ENCODE assay signal across 20 cellular contexts in the genomic region with DNA sequence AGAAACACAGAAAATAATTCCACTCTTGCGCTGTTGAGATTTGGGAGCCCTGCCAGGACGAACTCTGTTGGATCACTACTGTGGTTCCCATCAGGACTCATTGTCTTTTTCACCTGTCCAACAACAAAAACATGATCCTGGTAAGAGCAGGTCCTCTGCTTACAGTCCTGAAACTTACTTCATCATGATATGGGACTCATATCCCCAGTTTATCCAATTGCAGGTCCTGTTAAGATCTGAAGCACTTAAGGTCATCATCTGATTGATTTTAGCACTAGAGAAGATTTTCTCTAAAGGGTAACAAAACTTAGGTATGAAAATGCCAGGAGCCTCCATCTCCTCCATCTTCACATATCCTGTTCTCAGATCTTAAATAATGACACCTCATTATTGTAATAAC. TPM values are rescaled to one million over a fixed set of nuclear protein-coding genes. Genes with fewer than 3 reads are reported as not detected.
DNase-seq lines count a peak whose midpoint lies in the region; TF ChIP-seq lines count a peak whose summit lies in the region.
"Had no signal": no experiment of that assay in that cellular context is flagged by ENCODE, and none has a peak within 500 bp of the region (broad histone marks: within the 10 kb centered on the region; RNA-seq: fewer than 3 reads in every experiment).

A gene with protein sequence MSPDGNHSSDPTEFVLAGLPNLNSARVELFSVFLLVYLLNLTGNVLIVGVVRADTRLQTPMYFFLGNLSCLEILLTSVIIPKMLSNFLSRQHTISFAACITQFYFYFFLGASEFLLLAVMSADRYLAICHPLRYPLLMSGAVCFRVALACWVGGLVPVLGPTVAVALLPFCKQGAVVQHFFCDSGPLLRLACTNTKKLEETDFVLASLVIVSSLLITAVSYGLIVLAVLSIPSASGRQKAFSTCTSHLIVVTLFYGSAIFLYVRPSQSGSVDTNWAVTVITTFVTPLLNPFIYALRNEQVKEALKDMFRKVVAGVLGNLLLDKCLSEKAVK (minus strand): TSS at position 101 of the 400 bp plus-strand sequence. CDS start 0 bp downstream, at position 101.

- DNase-seq in Caco-2 = no peak
- no peak for DNase-seq in endodermal cell
- no peak for DNase-seq in testis
- DNase-seq in A673 (ENCODE audit: low spot score) = no peak
- DNase-seq in activated naive CD8-positive, alpha-beta T cell treated with anti-CD3 and anti-CD28 coated beads for 36 hours = no peak
- DNase-seq: ACHN; Calu3; CD4-positive, alpha-beta memory T cell; CD4-positive, CD25-positive, alpha-beta regulatory T cell; CD8-positive, alpha-beta memory T cell; COR-L47; DMS79 treated with DMSO at 0.1 percent for 48 hours; GF-D8 had no signal

- no peaks in the 10 kb centered on the region for H3K27me3 Mint-ChIP-seq in Caco-2 (ENCODE audit: insufficient read depth, unreplicated experiment)
- peaks cover 3% of the 10 kb centered on the region for H3K27me3 Mint-ChIP-seq in endodermal cell (ENCODE audit: insufficient read depth)
- H3K27me3 Mint-ChIP-seq in activated naive CD8-positive, alpha-beta T cell treated with anti-CD3 and anti-CD28 coated beads for 36 hours = peaks cover 34% of the 10 kb centered on the region

- CTCF ChIA-PET in Caco-2 (lab: Charles Lee) = no interaction called here
- CTCF ChIA-PET in A673 (lab: Charles Lee) = no interaction called here

- TF ChIP-seq POLR2A in testis (IDR thresholded peaks at IDR 0.05) = no peak

- no peak within 1 kb of the TSS for H3K4me3 ChIP-seq in Caco-2 (ENCODE audit: low read depth, low read length)
- peak within 1 kb of the TSS; percentile 75 for H3K4me3 ChIP-seq in endodermal cell (ENCODE audit: low read length)
- no peak within 1 kb of the TSS for H3K4me3 ChIP-seq in testis
- H3K4me3 ChIP-seq in A673 (ENCODE audit: low read depth, low read length, poor library complexity, severe bottlenecking) = no peak within 1 kb of the TSS
- H3K4me3 ChIP-seq: A549, BLaER1 had no signal

- H3K4me1 Mint-ChIP-seq in Caco-2 (ENCODE audit: low read depth, unreplicated experiment) (peaks cover 10% of the 10 kb centered on the region), endodermal cell (peaks cover 43% of the 10 kb centered on the region)
- no peaks in the 10 kb centered on the region for H3K4me1 Mint-ChIP-seq in activated naive CD8-positive, alpha-beta T cell treated with anti-CD3 and anti-CD28 coated beads for 36 hours
- H3K4me1 Mint-ChIP-seq: CD4-positive, alpha-beta memory T cell; CD4-positive, CD25-positive, alpha-beta regulatory T cell; CD8-positive, alpha-beta memory T cell had no signal

- H3K4me1 ChIP-seq in Caco-2 = 0 out of 2 replicates have a peak, but pooled peaks cover 4% of the 10 kb centered on the region
- H3K4me1 ChIP-seq in endodermal cell (ENCODE audit: control insufficient read depth, insufficient read depth, low read length) = peaks cover 18% of the 10 kb centered on the region
- peaks cover 12% of the 10 kb centered on the region for H3K4me1 ChIP-seq in testis
- no peaks in the 10 kb centered on the region for H3K4me1 ChIP-seq in A673 (ENCODE audit: insufficient read depth, low read length, poor library complexity, severe bottlenecking)
- H3K4me1 ChIP-seq: A549, BE2C, BLaER1 had no signal

- no peak within 1 kb of the TSS for H3K9ac ChIP-seq in endodermal cell (ENCODE audit: extremely low read depth, low read length, poor library complexity, severe bottlenecking)
- H3K9ac ChIP-seq: BLaER1 had no signal

- WGBS in endodermal cell (ENCODE audit: insufficient coverage in 1 of 2, insufficient read length in 1 of 2), 2 experiments = 89 to 100% methylated on average over 2 of the region's 2 CpGs
- WGBS in testis, 2 donors = 75 to 100% methylated on average over 1 to 2 of the region's 2 CpGs

- H3K27ac ChIP-seq in endodermal cell (ENCODE audit: low read depth, low read length) (no peak within 1 kb of the TSS), testis (peak within 1 kb of the TSS; percentile 50 to 59), A673 (ENCODE audit: low read depth, low read length, poor library complexity, severe bottlenecking) (no peak within 1 kb of the TSS)
- H3K27ac ChIP-seq: 22Rv1, A549, BLaER1 had no signal

- TF ChIP-seq CTCF in Caco-2 (IDR thresholded peaks at IDR 0.05; ENCODE audit: insufficient read depth in 1 of 2, low read depth in 1 of 2, low read length in 1 of 2, severe bottlenecking in 1 of 2, unreplicated experiment in 1 of 2) (no peak), endodermal cell (conservative IDR thresholded peaks at IDR 0.05) (no peak), testis (IDR thresholded peaks at IDR 0.05) (no peak), A673 (conservative IDR thresholded peaks at IDR 0.05; ENCODE audit: low read depth, low read length) (no peak)

- no peaks in the 10 kb centered on the region for H3K9me3 ChIP-seq in Caco-2
- H3K9me3 ChIP-seq in endodermal cell (ENCODE audit: control insufficient read depth, low read length) = no peaks in the 10 kb centered on the region
- no peaks in the 10 kb centered on the region for H3K9me3 ChIP-seq in testis
- H3K9me3 ChIP-seq in A673 (ENCODE audit: low read depth, low read length, poor library complexity, severe bottlenecking) = no peaks in the 10 kb centered on the region
- H3K9me3 ChIP-seq: A549, BE2C, BLaER1 had no signal

- no peak within 1 kb of the TSS for H3K4me3 Mint-ChIP-seq in Caco-2 (ENCODE audit: unreplicated experiment)
- peak within 1 kb of the TSS; percentile 3 for H3K4me3 Mint-ChIP-seq in endodermal cell
- H3K4me3 Mint-ChIP-seq in activated naive CD8-positive, alpha-beta T cell treated with anti-CD3 and anti-CD28 coated beads for 36 hours = no peak within 1 kb of the TSS
- H3K4me3 Mint-ChIP-seq: CD14-positive monocyte; CD4-positive, alpha-beta memory T cell; CD4-positive, CD25-positive, alpha-beta regulatory T cell; CD8-positive, alpha-beta memory T cell had no signal

- no peaks in the 10 kb centered on the region for H3K27me3 ChIP-seq in Caco-2 (replicated peaks; ENCODE audit: control insufficient read depth, insufficient read depth, low read length)
- no peaks in the 10 kb centered on the region for H3K27me3 ChIP-seq in endodermal cell (ENCODE audit: control insufficient read depth, insufficient read depth, low read length, poor library complexity, severe bottlenecking)
- no peaks in the 10 kb centered on the region for H3K27me3 ChIP-seq in testis
- H3K27me3 ChIP-seq in A673 (replicated peaks; ENCODE audit: insufficient read depth, low read depth, low read length, poor library complexity) = peaks cover 14% of the 10 kb centered on the region
- H3K27me3 ChIP-seq: BLaER1 had no signal

- H3K9me3 Mint-ChIP-seq in Caco-2 (ENCODE audit: unreplicated experiment) = no peaks in the 10 kb centered on the region
- no peaks in the 10 kb centered on the region for H3K9me3 Mint-ChIP-seq in endodermal cell
- no peaks in the 10 kb centered on the region for H3K9me3 Mint-ChIP-seq in activated naive CD8-positive, alpha-beta T cell treated with anti-CD3 and anti-CD28 coated beads for 36 hours
- H3K9me3 Mint-ChIP-seq: CD4-positive, CD25-positive, alpha-beta regulatory T cell; CD8-positive, alpha-beta memory T cell had no signal

- intact Hi-C loops in Caco-2 (cut with micrococcal nuclease; ENCODE audit: unreplicated experiment) = no loop called here
- intact Hi-C loops in testis (cut with DNase I; ENCODE audit: low total_unique reads) = no loop called here
- intact Hi-C loops in A673 (cut with micrococcal nuclease; ENCODE audit: unreplicated experiment) = no loop called here

- BruUV-seq in Caco-2 (replicated peaks; lab: Mats Ljungman, UMichigan) (no TSS peak), A673 (replicated peaks; lab: Mats Ljungman, UMichigan) (no TSS peak)

- H3K27ac Mint-ChIP-seq in Caco-2 (ENCODE audit: unreplicated experiment) = peak within 1 kb of the TSS; percentile 53
- peak within 1 kb of the TSS; percentile 82 for H3K27ac Mint-ChIP-seq in endodermal cell
- no peak within 1 kb of the TSS for H3K27ac Mint-ChIP-seq in activated naive CD8-positive, alpha-beta T cell treated with anti-CD3 and anti-CD28 coated beads for 36 hours
- H3K27ac Mint-ChIP-seq: CD4-positive, alpha-beta memory T cell; CD8-positive, alpha-beta memory T cell had no signal

- POLR2A ChIA-PET in Caco-2 (lab: Charles Lee) = no interaction called here
- POLR2A ChIA-PET in A673 (lab: Charles Lee; ENCODE audit: low non-redundant PET) = no interaction called here

- H3K36me3 Mint-ChIP-seq in Caco-2 (ENCODE audit: insufficient read depth, unreplicated experiment) = no peaks in the 10 kb centered on the region
- no peaks in the 10 kb centered on the region for H3K36me3 Mint-ChIP-seq in endodermal cell (ENCODE audit: low read depth)
- no peaks in the 10 kb centered on the region for H3K36me3 Mint-ChIP-seq in activated naive CD8-positive, alpha-beta T cell treated with anti-CD3 and anti-CD28 coated beads for 36 hours
- H3K36me3 Mint-ChIP-seq: CD14-positive monocyte; CD4-positive, alpha-beta memory T cell; CD4-positive, CD25-positive, alpha-beta regulatory T cell had no signal

- H3K36me3 ChIP-seq in Caco-2 (ENCODE audit: control insufficient read depth, insufficient read depth, low read length) = no peaks in the 10 kb centered on the region
- no peaks in the 10 kb centered on the region for H3K36me3 ChIP-seq in endodermal cell (ENCODE audit: control insufficient read depth, insufficient read depth, low read length)
- H3K36me3 ChIP-seq in testis (ENCODE audit: low read depth, missing control alignments) = no peaks in the 10 kb centered on the region
- H3K36me3 ChIP-seq in A673 (ENCODE audit: insufficient read depth, low read length, poor library complexity, severe bottlenecking) = no peaks in the 10 kb centered on the region
- H3K36me3 ChIP-seq: BE2C, BLaER1 had no signal

RNA-seq across cellular contexts. Expression of the gene that starts here (rescaled TPM):
- not detected in 2 replicates for total RNA-seq in Caco-2 (2022)
- not detected for total RNA-seq in endodermal cell
- polyA plus RNA-seq in endodermal cell (2013, experiment 1 of 2) = not detected
- not detected for polyA plus RNA-seq in endodermal cell (2013, experiment 2 of 2)
- under 1 TPM in 1 of 2 donors, not detected in 1; 0.68 TPM for total RNA-seq in testis
- polyA plus RNA-seq in testis (ENCODE audit: insufficient read depth, low read depth, low replicate concordance) = not detected
- not detected in 2 replicates for total RNA-seq in A673 (2021)
- total RNA-seq in activated naive CD8-positive, alpha-beta T cell treated with anti-CD3 and anti-CD28 coated beads for 36 hours = not detected
- total RNA-seq: A172; Calu3; CD4-positive, alpha-beta memory T cell; CD4-positive, CD25-positive, alpha-beta regulatory T cell; CD8-positive, alpha-beta memory T cell had no signal
- polyA plus RNA-seq: A549; AG04450; CD14-positive monocyte; CD4-positive, alpha-beta memory T cell; CD4-positive, CD25-positive, alpha-beta regulatory T cell; CD8-positive, alpha-beta memory T cell had no signal

Comparison
In these comparisons a context has a peak if more than half of its experiments do, and no peak if none do; other contexts are left out.
1. H3K27ac ChIP-seq: peak in testis (2 of 2); none in endodermal cell (single experiment) and A673 (single experiment).